In the genomic region with DNA sequence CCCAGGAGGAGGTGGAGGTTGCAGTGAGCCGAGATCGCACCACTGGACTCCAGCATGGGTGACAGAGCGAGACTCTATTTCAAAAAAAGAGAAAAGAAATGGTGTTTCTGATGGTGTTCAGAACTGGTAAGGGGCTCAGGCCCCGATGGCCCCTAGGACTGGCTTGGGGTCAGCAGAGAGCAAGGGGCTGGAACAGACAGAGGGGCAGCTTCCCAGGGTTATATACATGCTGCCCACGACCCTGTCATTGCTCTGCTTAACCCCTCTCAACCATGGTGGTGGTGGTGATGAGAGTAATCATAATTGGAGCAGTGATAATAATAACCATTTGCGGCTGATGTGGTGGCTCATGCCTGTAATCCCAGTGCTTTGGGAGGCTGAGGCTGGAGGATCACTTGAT, we compare ENCODE assay signal across 29 cellular contexts.
"Had no signal": no experiment of that assay in that cellular context is flagged by ENCODE, and none has a peak within 500 bp of the region (broad histone marks: within the 10 kb centered on the region; RNA-seq: fewer than 3 reads in every experiment).

No MANE protein-coding gene starts in this region.

- ATAC-seq: naive thymus-derived CD8-positive, alpha-beta T cell; natural killer cell treated with Interleukin-12 subunit alpha and Interleukin-12 subunit beta and Interleukin-15 and Interleukin-18, amount 100 ng/mL, for 72 hours; right lobe of liver; stimulated activated effector memory CD8-positive, alpha-beta T cell treated with anti-CD3 and anti-CD28 coated beads, Interleukin-12 subunit alpha, Interleukin-12 subunit beta, amount 100 ng/mL, for 72 hours; stimulated activated naive B cell treated with anti-CD40 and anti-IgM and Interleukin-4, amounts not matched to agents 10 μg/mL and 1 μg/mL and 100 μg/mL, for 72 hours had no signal

- H3K27ac ChIP-seq: neutrophil, ovary, parathyroid adenoma, prostate gland, right atrium auricular region, right lobe of liver, stomach, testis, tibial artery, transverse colon, vagina had no signal

- DNase-seq: naive B cell; naive thymus-derived CD8-positive, alpha-beta T cell; nephron progenitor cell; nucleus accumbens; ovary; posterior cingulate gyrus; retina; small intestine; stimulated activated CD4-positive, alpha-beta T cell treated with anti-CD3 and anti-CD28 coated beads, Interleukin-15, amount 100 ng/mL, for 24 hours; stimulated activated CD4-positive, alpha-beta T cell treated with anti-CD3 and anti-CD28 coated beads, Interleukin-2, amount 100 ng/mL, for 24 hours; stimulated activated CD4-positive, alpha-beta T cell treated with anti-CD3 and anti-CD28 coated beads, Interleukin-2, amount 100 ng/mL, for 48 hours; stimulated activated CD4-positive, alpha-beta T cell treated with anti-CD3 and anti-CD28 coated beads, Interleukin-4, amount 100 ng/mL, for 24 hours; stimulated activated naive B cell treated with anti-CD40 and anti-IgM and Interleukin-4, amounts not matched to agents 10 μg/mL and 1 μg/mL and 100 μg/mL, for 72 hours; stimulated activated naive CD4-positive, alpha-beta T cell treated with Interleukin-2 at 50 U/mL for 16 hours; stomach; testis; transverse colon had no signal

- H3K27me3 ChIP-seq: neutrophil, ovary, right atrium auricular region, right lobe of liver, stomach, testis, tibial artery, transverse colon, vagina had no signal

- H3K9me3 ChIP-seq: neutrophil, ovary, prostate gland, right lobe of liver, testis, vagina had no signal

- H3K4me1 ChIP-seq: parathyroid adenoma, prostate gland, right atrium auricular region, right lobe of liver, stomach, testis, tibial artery, transverse colon, vagina had no signal

- H3K27me3 Mint-ChIP-seq: naive B cell; naive thymus-derived CD8-positive, alpha-beta T cell; natural killer cell treated with Interleukin-12 subunit alpha and Interleukin-12 subunit beta and Interleukin-15 and Interleukin-18, amount 100 ng/mL, for 72 hours; stimulated activated naive B cell treated with anti-CD40 and anti-IgM and Interleukin-4, amounts not matched to agents 10 μg/mL and 1 μg/mL and 100 μg/mL, for 72 hours; stimulated activated naive CD8-positive, alpha-beta T cell treated with anti-CD3 and anti-CD28 coated beads, Interleukin-15, Interleukin-2, amounts not matched to agents 100 ng/mL and 50 ng/mL, for 24 hours; type B pancreatic cell had no signal

- H3K36me3 ChIP-seq: ovary had no signal

- H3K4me3 Mint-ChIP-seq: naive B cell; naive thymus-derived CD8-positive, alpha-beta T cell; natural killer cell treated with Interleukin-12 subunit alpha and Interleukin-12 subunit beta and Interleukin-15 and Interleukin-18, amount 100 ng/mL, for 72 hours; nephron progenitor cell; neural crest cell; stimulated activated effector memory CD8-positive, alpha-beta T cell treated with anti-CD3 and anti-CD28 coated beads, Interleukin-12 subunit alpha, Interleukin-12 subunit beta, amount 100 ng/mL, for 72 hours; stimulated activated naive B cell treated with anti-CD40 and anti-IgM and Interleukin-4, amounts not matched to agents 10 μg/mL and 1 μg/mL and 100 μg/mL, for 72 hours; stimulated activated naive CD8-positive, alpha-beta T cell treated with anti-CD3 and anti-CD28 coated beads, Interleukin-15, Interleukin-2, amounts not matched to agents 100 ng/mL and 50 ng/mL, for 24 hours; type B pancreatic cell had no signal

- H3K27ac Mint-ChIP-seq: naive B cell; naive thymus-derived CD8-positive, alpha-beta T cell; natural killer cell treated with Interleukin-12 subunit alpha and Interleukin-12 subunit beta and Interleukin-15 and Interleukin-18, amount 100 ng/mL, for 72 hours; nephron progenitor cell; stimulated activated effector memory CD8-positive, alpha-beta T cell treated with anti-CD3 and anti-CD28 coated beads, Interleukin-12 subunit alpha, Interleukin-12 subunit beta, amount 100 ng/mL, for 72 hours; stimulated activated naive B cell treated with anti-CD40 and anti-IgM and Interleukin-4, amounts not matched to agents 10 μg/mL and 1 μg/mL and 100 μg/mL, for 72 hours; stimulated activated naive CD8-positive, alpha-beta T cell treated with anti-CD3 and anti-CD28 coated beads, Interleukin-15, Interleukin-2, amounts not matched to agents 100 ng/mL and 50 ng/mL, for 24 hours; type B pancreatic cell had no signal

- H3K4me1 Mint-ChIP-seq: naive B cell had no signal

- H3K4me3 ChIP-seq: ovary, prostate gland, right atrium auricular region, right lobe of liver, stomach, testis, tibial artery, transverse colon, vagina had no signal
